ENCODE assay signal across 1 cellular context in genomic region chr5:159163027-159163699, GRCh38.
TF ChIP-seq lines count a peak whose summit lies in the region.

No MANE protein-coding gene starts in this region.

TF ChIP-seq in K562, 482 proteins besides CTCF, POLR2A, EP300 and RAD21 (continued from another document):
- TF ChIP-seq MGA (IDR thresholded peaks at IDR 0.05): no peak
- no peak for TF ChIP-seq CXXC5 (CRISPR knock-in tag; IDR thresholded peaks at IDR 0.05)
- no peak for TF ChIP-seq ZNF41 (CRISPR knock-in tag; conservative IDR thresholded peaks at IDR 0.05)
- no peak for TF ChIP-seq ZFP1 (CRISPR knock-in tag; IDR thresholded peaks at IDR 0.05)
- no peak for TF ChIP-seq E2F4 (CRISPR knock-in tag; IDR thresholded peaks at IDR 0.05; ENCODE audit: low read depth)
- TF ChIP-seq PRMT5 (CRISPR knock-in tag; IDR thresholded peaks at IDR 0.05): no peak
- no peak for TF ChIP-seq SETDB1 (IDR thresholded peaks at IDR 0.05; ENCODE audit: low read length)
- TF ChIP-seq CREBBP (IDR thresholded peaks at IDR 0.05; ENCODE audit: low read depth, low read length): no peak
